Comparison of ENCODE assay signal across 2 cellular contexts in genomic region chr2:120372816-120373215, GRCh38.
A peak's percentile ranks its signal among the peaks of the same experiment; 100 is the strongest.
TF ChIP-seq lines count a peak whose summit lies in the region.

No MANE protein-coding gene starts in this region.

TF ChIP-seq in HepG2, 621 proteins besides CTCF, POLR2A, EP300 and RAD21 (continues in another document):
- TF ChIP-seq KLF13 (CRISPR knock-in tag; IDR thresholded peaks at IDR 0.05): no peak
- no peak for TF ChIP-seq ZNF770 (CRISPR knock-in tag; IDR thresholded peaks at IDR 0.05)
- no peak for TF ChIP-seq HOXA5 (CRISPR knock-in tag; IDR thresholded peaks at IDR 0.05)
- TF ChIP-seq KDM5B (CRISPR knock-in tag; IDR thresholded peaks at IDR 0.05; ENCODE audit: borderline replicate concordance): no peak
- TF ChIP-seq CC2D1A (CRISPR knock-in tag; IDR thresholded peaks at IDR 0.05): no peak
- TF ChIP-seq SIN3A (IDR thresholded peaks at IDR 0.05; ENCODE audit: borderline replicate concordance, low read depth, low read length): no peak
- TF ChIP-seq PHF20 (CRISPR knock-in tag; IDR thresholded peaks at IDR 0.05): no peak
- no peak for TF ChIP-seq TOPORS (CRISPR knock-in tag; IDR thresholded peaks at IDR 0.05)
- no peak for TF ChIP-seq ZNF224 (CRISPR knock-in tag; IDR thresholded peaks at IDR 0.05)
- TF ChIP-seq HOXA3 (CRISPR knock-in tag; IDR thresholded peaks at IDR 0.05): no peak
- no peak for TF ChIP-seq E2F1 (CRISPR knock-in tag; IDR thresholded peaks at IDR 0.05)
- peak; percentile 96; the same call in 1 of the 2 replicates for TF ChIP-seq PLRG1 (conservative IDR thresholded peaks at IDR 0.05)
- peak; percentile 69; the same call in 1 of the 2 replicates for TF ChIP-seq TRIM22 (IDR thresholded peaks at IDR 0.05)
- no peak for TF ChIP-seq NR2C2 (CRISPR knock-in tag; IDR thresholded peaks at IDR 0.05; ENCODE audit: borderline replicate concordance)
- TF ChIP-seq ZSCAN21 (CRISPR knock-in tag; IDR thresholded peaks at IDR 0.05; ENCODE audit: borderline replicate concordance): no peak
- TF ChIP-seq ZNF333 (CRISPR knock-in tag; IDR thresholded peaks at IDR 0.05; ENCODE audit: borderline replicate concordance): no peak
- TF ChIP-seq ZNF674 (CRISPR knock-in tag; IDR thresholded peaks at IDR 0.05; ENCODE audit: low read depth): no peak
- TF ChIP-seq CREB3 (CRISPR knock-in tag; IDR thresholded peaks at IDR 0.05): no peak
- no peak for TF ChIP-seq GMEB1 (CRISPR knock-in tag; IDR thresholded peaks at IDR 0.05; ENCODE audit: borderline replicate concordance)
- TF ChIP-seq MAFG (CRISPR knock-in tag; IDR thresholded peaks at IDR 0.05): no peak
- no peak for TF ChIP-seq RNF2 (conservative IDR thresholded peaks at IDR 0.05; ENCODE audit: low read depth)
- TF ChIP-seq ZMYM4 (CRISPR knock-in tag; IDR thresholded peaks at IDR 0.05): no peak
- no peak for TF ChIP-seq ZNF275 (CRISPR knock-in tag; IDR thresholded peaks at IDR 0.05; ENCODE audit: borderline replicate concordance)

TF ChIP-seq in K562, 482 proteins besides CTCF, POLR2A, EP300 and RAD21:
- TF ChIP-seq ETS1 (conservative IDR thresholded peaks at IDR 0.05; ENCODE audit: control insufficient read depth, low read depth, low read length) (no peak), ZNF384 (IDR thresholded peaks at IDR 0.05; ENCODE audit: low read depth, low read length) (no peak), ZNF134 (CRISPR knock-in tag; conservative IDR thresholded peaks at IDR 0.05) (no peak), CBFB (CRISPR knock-in tag; IDR thresholded peaks at IDR 0.05) (no peak), ZNF785 (CRISPR knock-in tag; IDR thresholded peaks at IDR 0.05) (no peak), NFE2 (IDR thresholded peaks at IDR 0.05; ENCODE audit: low read depth) (no peak), NCOA2 (IDR thresholded peaks at IDR 0.05; ENCODE audit: partially characterized antibody in 2 of 2) (no peak), MCM2 (IDR thresholded peaks at IDR 0.05; ENCODE audit: low read depth) (no peak), MEIS2 (IDR thresholded peaks at IDR 0.05; ENCODE audit: partially characterized antibody) (no peak)
